ENCODE assay signal across 11 cellular contexts in genomic region chr15:71294636-71295241, GRCh38.
DNase-seq lines count a peak whose midpoint lies in the region; ATAC-seq and TF ChIP-seq lines count a peak whose summit lies in the region.
"Had no signal": no experiment of that assay in that cellular context is flagged by ENCODE, and none has a peak within 500 bp of the region (broad histone marks: within the 10 kb centered on the region; RNA-seq: fewer than 3 reads in every experiment).

No MANE protein-coding gene starts in this region.

- no peak overlapping the region for H3K4me3 ChIP-seq in fibroblast of pulmonary artery (replicated peaks; ENCODE audit: low read depth, low read length)
- no peak overlapping the region for H3K4me3 ChIP-seq in skin epidermis

- no peak overlapping the region for H3K4me3 Mint-ChIP-seq in activated naive CD4-positive, alpha-beta T cell treated with anti-CD3 and anti-CD28 coated beads, Interleukin-2, amount 10 ng/mL, durations not matched to agents 7 days and 5 days
- H3K4me3 Mint-ChIP-seq: activated naive CD8-positive, alpha-beta T cell treated with anti-CD3 and anti-CD28 coated beads, Interleukin-2, amount 10 ng/mL, durations not matched to agents 7 days and 5 days had no signal

- peaks cover 17% of the 10 kb centered on the region for H3K4me1 Mint-ChIP-seq in activated naive CD4-positive, alpha-beta T cell treated with anti-CD3 and anti-CD28 coated beads, Interleukin-2, amount 10 ng/mL, durations not matched to agents 7 days and 5 days

- CTCF ChIA-PET in activated naive CD4-positive, alpha-beta T cell treated with anti-CD3 and anti-CD28 coated beads, Interleukin-2, amount 10 ng/mL, durations not matched to agents 7 days and 5 days (lab: Charles Lee) = no interaction called here

- DNase-seq in GM04503 (ENCODE audit: low read depth) (peak; percentile 78), fibroblast of pulmonary artery (ENCODE audit: low read depth) (peak; percentile 73)
- no peak for DNase-seq in activated effector memory CD4-positive, alpha-beta T cell treated with Interleukin-2 at 50 U/mL for 16 hours
- no peak for DNase-seq in activated naive CD4-positive, alpha-beta T cell treated with anti-CD3 and anti-CD28 coated beads, Interleukin-2, amount 10 ng/mL, durations not matched to agents 7 days and 5 days
- DNase-seq in activated CD4-positive, alpha-beta T cell treated with anti-CD3 and anti-CD28 coated beads for 48 hours = no peak
- DNase-seq: activated naive CD8-positive, alpha-beta T cell treated with anti-CD3 and anti-CD28 coated beads, Interleukin-2, amount 10 ng/mL, durations not matched to agents 7 days and 5 days; NCI-H2171 treated with DMSO at 0.1 percent for 48 hours had no signal

- H3K36me3 Mint-ChIP-seq in activated naive CD4-positive, alpha-beta T cell treated with anti-CD3 and anti-CD28 coated beads, Interleukin-2, amount 10 ng/mL, durations not matched to agents 7 days and 5 days = no peaks in the 10 kb centered on the region
- H3K36me3 Mint-ChIP-seq: activated naive CD8-positive, alpha-beta T cell treated with anti-CD3 and anti-CD28 coated beads, Interleukin-2, amount 10 ng/mL, durations not matched to agents 7 days and 5 days had no signal

- no peaks in the 10 kb centered on the region for H3K9me3 Mint-ChIP-seq in activated naive CD4-positive, alpha-beta T cell treated with anti-CD3 and anti-CD28 coated beads, Interleukin-2, amount 10 ng/mL, durations not matched to agents 7 days and 5 days

- ATAC-seq in SK-N-SH treated with all-trans-retinoic acid at 6 μM for 48 hours (peak; percentile 68), GM21786 (IDR thresholded peaks at IDR 0.05; ENCODE audit: unreplicated experiment) (no peak)

- peak overlapping the region in 14 of 21 experiments; percentile 1 to 72 (median 50) for H3K27ac ChIP-seq in skin epidermis
- H3K27ac ChIP-seq: VCaP had no signal

- peaks cover 22% of the 10 kb centered on the region for H3K27me3 Mint-ChIP-seq in activated naive CD4-positive, alpha-beta T cell treated with anti-CD3 and anti-CD28 coated beads, Interleukin-2, amount 10 ng/mL, durations not matched to agents 7 days and 5 days

- no peak for TF ChIP-seq CTCF in fibroblast of pulmonary artery (IDR thresholded peaks at IDR 0.05; ENCODE audit: low read length, missing control alignments)

- no peak overlapping the region for H3K27ac Mint-ChIP-seq in activated naive CD4-positive, alpha-beta T cell treated with anti-CD3 and anti-CD28 coated beads, Interleukin-2, amount 10 ng/mL, durations not matched to agents 7 days and 5 days
- H3K27ac Mint-ChIP-seq: activated naive CD8-positive, alpha-beta T cell treated with anti-CD3 and anti-CD28 coated beads, Interleukin-2, amount 10 ng/mL, durations not matched to agents 7 days and 5 days had no signal

TF ChIP-seq in SK-N-SH treated with all-trans-retinoic acid at 6 μM for 48 hours, 23 proteins besides CTCF, POLR2A, EP300 and RAD21:
- TF ChIP-seq TOX (CRISPR knock-in tag; IDR thresholded peaks at IDR 0.05; ENCODE audit: borderline replicate concordance) = peak; percentile 57
- no peak for TF ChIP-seq PPARA (CRISPR knock-in tag; IDR thresholded peaks at IDR 0.05; ENCODE audit: borderline replicate concordance)
- TF ChIP-seq CSDC2 (CRISPR knock-in tag; IDR thresholded peaks at IDR 0.05) = 0 out of 2 replicates have a peak, but pooled peaks have one; percentile 53
- peak; percentile 71 for TF ChIP-seq ISL1 (CRISPR knock-in tag; IDR thresholded peaks at IDR 0.05)

Comparison
In these comparisons a context has a peak if more than half of its experiments do, and no peak if none do; other contexts are left out.
1. DNase-seq: peak in GM04503 (single experiment) and fibroblast of pulmonary artery (single experiment); none in activated effector memory CD4-positive, alpha-beta T cell treated with Interleukin-2 at 50 U/mL for 16 hours (single experiment), activated naive CD4-positive, alpha-beta T cell treated with anti-CD3 and anti-CD28 coated beads, Interleukin-2, amount 10 ng/mL, durations not matched to agents 7 days and 5 days (single experiment) and activated CD4-positive, alpha-beta T cell treated with anti-CD3 and anti-CD28 coated beads for 48 hours (single experiment).